24 cellular contexts compared by ENCODE assay signal in the genomic region with DNA sequence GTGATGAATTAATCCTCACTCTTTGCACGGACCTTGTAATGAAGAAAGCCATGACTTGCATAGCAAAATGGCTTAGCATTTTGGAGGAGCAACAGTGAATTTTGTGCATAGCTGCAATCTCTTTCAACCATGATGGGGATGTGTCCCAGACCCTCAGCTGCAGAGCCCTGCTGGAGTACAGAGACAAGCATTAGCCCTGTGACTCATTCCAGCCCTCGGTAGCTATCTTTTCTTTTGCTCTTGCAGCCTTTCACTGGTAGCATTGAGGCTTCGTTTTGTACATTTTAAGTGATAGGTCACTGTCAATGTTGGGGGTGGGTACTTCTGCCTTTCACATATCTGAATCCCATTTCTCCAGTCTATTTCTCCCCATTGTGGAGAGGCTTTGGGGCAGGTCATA. TPM values are rescaled to one million over a fixed set of nuclear protein-coding genes. Genes with fewer than 3 reads are reported as not detected.
DNase-seq lines count a peak whose midpoint lies in the region; ATAC-seq, FAIRE-seq and TF ChIP-seq lines count a peak whose summit lies in the region.
"Had no signal": no experiment of that assay in that cellular context is flagged by ENCODE, and none has a peak within 500 bp of the region (broad histone marks: within the 10 kb centered on the region; RNA-seq: fewer than 3 reads in every experiment).

No MANE protein-coding gene starts in this region.

- no peaks in the 10 kb centered on the region for H3K9me1 ChIP-seq in IMR-90 (ENCODE audit: insufficient read depth, low read length)
- H3K9me1 ChIP-seq in K562 (ENCODE audit: control insufficient read depth, insufficient read depth, low read length), result no peaks in the 10 kb centered on the region

- no peaks in the 10 kb centered on the region for H3K79me2 ChIP-seq in K562 (ENCODE audit: control insufficient read depth, insufficient read depth, low read length)

- H4K91ac ChIP-seq in IMR-90 (ENCODE audit: insufficient read depth, low read depth, low read length), result no peak overlapping the region

- 50% methylated on average over 1 of the region's 3 CpGs; no CpG with 5 or more reads in 1 of the 2 experiments for WGBS in IMR-90 (ENCODE audit: extremely low coverage in 2 of 2, insufficient read length in 1 of 2), 2 experiments
- 0% methylated on average over 3 of the region's 3 CpGs for WGBS in K562 (ENCODE audit: insufficient coverage, low coverage, missing lambda C conversion rate)

- H3K4ac ChIP-seq in IMR-90 (ENCODE audit: low read depth, low read length), result no peak overlapping the region

- H2AFZ ChIP-seq in IMR-90 (replicated peaks; ENCODE audit: low read length, poor library complexity) (peak overlapping the region; percentile 21), K562 (ENCODE audit: low read depth, low read length) (no peak overlapping the region)

- no peak overlapping the region for H4K8ac ChIP-seq in IMR-90 (ENCODE audit: low read depth in 2 of 2, low read length in 2 of 2)

- no peak overlapping the region for H2BK5ac ChIP-seq in IMR-90 (ENCODE audit: low read depth, low read length, poor library complexity, severe bottlenecking)

- no peak overlapping the region for H3K18ac ChIP-seq in IMR-90 (ENCODE audit: low read depth, low read length)

- H2BK15ac ChIP-seq in IMR-90 (ENCODE audit: low read depth, low read length), result no peak overlapping the region

- no peak overlapping the region for H2BK120ac ChIP-seq in IMR-90 (ENCODE audit: low read depth, low read length)

- H3K23ac ChIP-seq in IMR-90 (ENCODE audit: low read depth, low read length), result no peak overlapping the region

- no peak overlapping the region for H3K9ac ChIP-seq in IMR-90 (ENCODE audit: low read depth, low read length)
- no peak overlapping the region for H3K9ac ChIP-seq in K562 (ENCODE audit: insufficient read depth in 1 of 2, low read depth in 2 of 2, low read length in 2 of 2)
- H3K9ac ChIP-seq: BLaER1 had no signal

- FAIRE-seq in K562 (lab: Jason Lieb, UNC), result peak; percentile 61
- FAIRE-seq: A549, GM12891, GM19239 had no signal

- no peaks in the 10 kb centered on the region for H3K4me1 ChIP-seq in IMR-90 (ENCODE audit: control insufficient read depth, insufficient read depth, low read length)
- peaks cover 0 to 3% of the 10 kb centered on the region in 2 experiments; a peak in 1 of 5 replicates for H3K4me1 ChIP-seq in K562 (replicated peaks in 1 of 2; ENCODE audit: control insufficient read depth in 2 of 2, insufficient read depth in 2 of 2, low read length in 2 of 2)
- H3K4me1 ChIP-seq: A549, BE2C, BLaER1 had no signal

- H3K14ac ChIP-seq in IMR-90 (replicated peaks; ENCODE audit: low read depth, low read length), result no peak overlapping the region

- no peak overlapping the region for H4K5ac ChIP-seq in IMR-90 (ENCODE audit: low read depth, low read length)

- no peak overlapping the region for H3K4me2 ChIP-seq in IMR-90 (ENCODE audit: low read depth, low read length)
- no peak overlapping the region for H3K4me2 ChIP-seq in K562 (ENCODE audit: insufficient read depth, low read length)
- H3K4me2 ChIP-seq: A549, BLaER1 had no signal

- TF ChIP-seq RAD21 in IMR-90 (IDR thresholded peaks at IDR 0.05; ENCODE audit: low read length) (no peak), K562 (CRISPR knock-in tag; conservative IDR thresholded peaks at IDR 0.05 in 1 of 2, IDR thresholded peaks at IDR 0.05 in 1 of 2) (no peak)

- TF ChIP-seq CTCF in IMR-90 (conservative IDR thresholded peaks at IDR 0.05; ENCODE audit: low read depth, low read length), result no peak
- TF ChIP-seq CTCF in K562 (IDR thresholded peaks at IDR 0.05 in 2 of 3, conservative IDR thresholded peaks at IDR 0.05 in 1 of 3; ENCODE audit: insufficient read depth in 2 of 3, low read depth in 1 of 3, low read length in 3 of 3), result no peak

- CTCF ChIA-PET in IMR-90 (lab: Yijun Ruan, JAX), result no interaction called here
- CTCF ChIA-PET in K562 (lab: Yijun Ruan, JAX; ENCODE audit: low intra/inter-chr PET ratio), result no interaction called here

- no peak overlapping the region for H2AK9ac ChIP-seq in IMR-90 (replicated peaks; ENCODE audit: low read depth, low read length, poor library complexity)

- no peak for TF ChIP-seq POLR2A in IMR-90 (IDR thresholded peaks at IDR 0.05; ENCODE audit: low read depth, low read length)
- TF ChIP-seq POLR2A in K562 (conservative IDR thresholded peaks at IDR 0.05), result no peak

- DNase-seq in IMR-90 (no peak), RPMI7951 (ENCODE audit: low read depth) (peak; percentile 49), K562 (ENCODE audit: extremely low read depth in 1 of 4, low spot score in 3 of 4) (peak in 2 of 4 experiments; percentile 23 to 32), ACHN (no peak)
- DNase-seq: BE2C; C1 segment of cervical spinal cord; CD4-positive, alpha-beta memory T cell; CD4-positive, CD25-positive, alpha-beta regulatory T cell; CD8-positive, alpha-beta memory T cell; COR-L47; DMS 273 treated with DMSO at 0.1 percent for 48 hours; DMS153; DMS79; DND-41; EL; GDM1 had no signal

- BruUV-seq in IMR-90 (replicated peaks; lab: Mats Ljungman, UMichigan), result no TSS peak
- no TSS peak for BruUV-seq in K562 (replicated peaks; lab: Mats Ljungman, UMichigan)

- TF ChIP-seq EP300 in K562 (IDR thresholded peaks at IDR 0.05; ENCODE audit: low read length), result peak; percentile 37; the same call in 1 of the 2 replicates

- POLR2A ChIA-PET in IMR-90 (lab: Charles Lee; ENCODE audit: unreplicated experiment) (no interaction called here), K562 (lab: Yijun Ruan, JAX) (interaction anchor here (0.7 kb wide), 1 partner anchor 10 kb away, joined by 3 read pairs; no protein-coding TSS in a partner anchor)

- no peak overlapping the region for H2AK5ac ChIP-seq in IMR-90 (ENCODE audit: low read depth, low read length)

- no peak overlapping the region for H3K56ac ChIP-seq in IMR-90 (ENCODE audit: extremely low read depth, insufficient read depth, low read length)

- H3K27me3 ChIP-seq in IMR-90 (ENCODE audit: control insufficient read depth, insufficient read depth, low read length) (no peaks in the 10 kb centered on the region), K562 (ENCODE audit: control insufficient read depth in 2 of 2, insufficient read depth in 2 of 2, low read length in 2 of 2) (peaks cover 0 to 16% of the 10 kb centered on the region in 2 experiments; a peak in 3 of 5 replicates)
- H3K27me3 ChIP-seq: BE2C, BLaER1 had no signal

- H3K4me3 ChIP-seq in IMR-90 (ENCODE audit: insufficient read depth, low read depth, low read length) (no peak overlapping the region), K562 (no peak overlapping the region)
- H3K4me3 ChIP-seq: A549, BLaER1 had no signal

- H3K27ac ChIP-seq in IMR-90 (ENCODE audit: insufficient read depth, low read length), result no peak overlapping the region
- no peak overlapping the region for H3K27ac ChIP-seq in K562 (ENCODE audit: extremely low read depth, low read depth, low read length)
- H3K27ac ChIP-seq: 22Rv1, A549, BLaER1 had no signal

- no peak overlapping the region for H2BK20ac ChIP-seq in IMR-90 (ENCODE audit: low read depth, low read length)

- ATAC-seq in IMR-90 (ENCODE audit: low read depth), result no peak
- ATAC-seq in K562, result no peak
- no peak for ATAC-seq in HG02938 (IDR thresholded peaks at IDR 0.05; ENCODE audit: unreplicated experiment)
- ATAC-seq: A549 had no signal

- H3K9me3 ChIP-seq in IMR-90 (ENCODE audit: control insufficient read depth, insufficient read depth, low read length), result peaks cover 25% of the 10 kb centered on the region
- H3K9me3 ChIP-seq in K562 (replicated peaks; ENCODE audit: control insufficient read depth, insufficient read depth, low read depth, low read length), result no peaks in the 10 kb centered on the region; the same call in 1 of the 2 replicates
- H3K9me3 ChIP-seq: A549, BE2C had no signal

- H4K20me1 ChIP-seq in IMR-90 (ENCODE audit: insufficient read depth, low read length), result no peaks in the 10 kb centered on the region
- no peaks in the 10 kb centered on the region for H4K20me1 ChIP-seq in K562 (replicated peaks; ENCODE audit: control insufficient read depth, insufficient read depth, low read length)
- H4K20me1 ChIP-seq: BLaER1 had no signal

- no peaks in the 10 kb centered on the region for H3K79me1 ChIP-seq in IMR-90 (ENCODE audit: low read depth in 1 of 2, low read length in 2 of 2)

- dilution Hi-C loops in IMR-90 (cut with HindIII; ENCODE audit: low sequenced_read_pairs, unreplicated experiment), result no loop called here

- in situ Hi-C loops in IMR-90 (cut with MboI; ENCODE audit: low sequenced_read_pairs), result no loop called here
- in situ Hi-C loops in K562 (cut with MboI), result no loop called here
- in situ Hi-C loops in ACHN (cut with HindIII; ENCODE audit: low pct_ligation_motif_present, low pct_unique_long_range_greater_than_20kb, low sequenced_read_pairs), result no loop called here

- intact Hi-C loops in IMR-90 (cut with micrococcal nuclease) (no loop called here), K562 (cut with micrococcal nuclease) (no loop called here)

- no peaks in the 10 kb centered on the region for H3K36me3 ChIP-seq in IMR-90 (ENCODE audit: control insufficient read depth, insufficient read depth, low read length)
- H3K36me3 ChIP-seq in K562 (ENCODE audit: control insufficient read depth, insufficient read depth, low read length), result no peaks in the 10 kb centered on the region
- H3K36me3 ChIP-seq: BE2C, BLaER1 had no signal

RNA-seq across cellular contexts. Expression of a gene that starts 58.4 kb away (rescaled TPM):
- total RNA-seq in IMR-90 (2012; rRNA removed) (under 0.01 TPM in 2 replicates), K562 (2014; rRNA removed) (not detected in 2 replicates), K562 (2014; rRNA removed; fragmentation: Illumina TruSeq; extraction: Trizol) (not detected in 2 replicates), K562 (2015; rRNA removed; fragmentation: Illumina TruSeq; extraction: Trizol) (not detected in 2 replicates), K562 (2021) (0.07 and 0.11 TPM in 2 replicates)
- polyA plus RNA-seq in IMR-90 (2012; rRNA removed) (0.16 and 0.17 TPM in 2 replicates), K562 (2011; rRNA removed) (0.04 TPM in 1 of 2 replicates, not detected in the other), K562 (2014; fragmentation: Illumina TruSeq; extraction: Trizol) (0.04 TPM in 1 of 2 replicates, not detected in the other), K562 (2014; fragmentation: Nextera tagmentation; extraction: Ambion mirVana) (not detected), K562 (2014; rRNA removed) (0.26 TPM in 1 of 2 replicates, not detected in the other)
- polyA plus RNA-seq in IMR-90 (2012; cell fraction: cytosol; rRNA removed), result 0.02 and 0.10 TPM in 2 replicates
- polyA plus RNA-seq in IMR-90 (2012; cell fraction: nucleus; rRNA removed; ENCODE audit: low replicate concordance), result 0.04 and 0.06 TPM in 2 replicates
- total RNA-seq in RPMI7951 (2014; rRNA removed; shearing (Covaris generic)), result 4.6 and 4.9 TPM in 2 replicates
- 0.21 and 0.23 TPM in 2 replicates for total RNA-seq in K562 (2011; cell fraction: chromatin; rRNA removed; ENCODE audit: low replicate concordance)
- total RNA-seq in K562 (2011; cell fraction: nucleolus; rRNA removed), result 0.26 and 0.33 TPM in 2 replicates
- 0.29 TPM in 1 of 2 replicates, not detected in the other for total RNA-seq in K562 (2011; cell fraction: nucleoplasm; rRNA removed)
- 0.06 TPM in 1 of 2 replicates, not detected in the other for polyA plus RNA-seq in K562 (2011; cell fraction: cytosol; rRNA removed)
- 0.04 and 0.06 TPM in 2 replicates for polyA plus RNA-seq in K562 (2011; cell fraction: nucleus; rRNA removed)
- 0.03 and 0.36 TPM in 2 replicates for polyA plus RNA-seq in K562 (2012)
- polyA minus RNA-seq in K562 (2011; rRNA and poly(A)+ RNA removed), result 0.14 TPM in 1 of 2 replicates, not detected in the other
- polyA minus RNA-seq in K562 (2011; cell fraction: cytosol; rRNA and poly(A)+ RNA removed), result not detected in 2 replicates
- not detected in 2 replicates for polyA minus RNA-seq in K562 (2011; cell fraction: nucleus; rRNA and poly(A)+ RNA removed)
- total RNA-seq: A172; CD4-positive, alpha-beta memory T cell; G401 had no signal
